ENCODE assay signal across 8 cellular contexts in genomic region chr15:73994912-73995622, GRCh38. TPM values are rescaled to one million over a fixed set of nuclear protein-coding genes. Genes with fewer than 3 reads are reported as not detected.
DNase-seq lines count a peak whose midpoint lies in the region; ATAC-seq and FAIRE-seq lines count a peak whose summit lies in the region.

No MANE protein-coding gene starts in this region.

- peak overlapping the region; percentile 67 to 90 (median 84) for H3K27ac ChIP-seq in BLaER1 treated with 17β-estradiol and CSF1 and Interleukin-3, amounts not matched to agents 10 nM and 100 nM
- H3K27ac ChIP-seq in HUES6 (ENCODE audit: low read depth, low read length) = no peak overlapping the region
- peak overlapping the region; percentile 97 for H3K27ac ChIP-seq in right cardiac atrium (ENCODE audit: low read length)

- intact Hi-C loops in activated T-helper 2 cell treated with anti-CD3 and anti-CD28 coated beads, Interferon-gamma antibody, Interleukin-2, Interleukin-4, amounts not matched to agents 10 μg/mL and 5 μg/mL and 100 μg/mL, durations not matched to agents 14 hours and 24 hours and 36 hours (cut with micrococcal nuclease) = loop anchor here (1.0 to 10.0 kb wide), 5 partner anchors 12 to 790 kb away; partner anchors contain the start of genes CSK and UBL7
- intact Hi-C loops in right cardiac atrium (cut with DNase I) = loop anchor here in 1 of 4 donors (5.0 kb wide), 1 partner anchor 47 kb away; no protein-coding TSS in a partner anchor

- H4K20me1 ChIP-seq in BLaER1 treated with 17β-estradiol and CSF1 and Interleukin-3, amounts not matched to agents 10 nM and 100 nM = peaks cover 15 to 41% (median 27%) of the 10 kb centered on the region in 11 experiments; a peak in 18 of 22 replicates

- H3K4me3 Mint-ChIP-seq in activated T-helper 2 cell treated with anti-CD3 and anti-CD28 coated beads, Interferon-gamma antibody, Interleukin-2, Interleukin-4, amounts not matched to agents 10 μg/mL and 5 μg/mL and 100 μg/mL, durations not matched to agents 14 hours and 24 hours and 36 hours (ENCODE audit: low read depth) = peak overlapping the region; percentile 90

- peak overlapping the region; percentile 76 to 96 (median 84) for H3K4me3 ChIP-seq in BLaER1 treated with 17β-estradiol and CSF1 and Interleukin-3, amounts not matched to agents 10 nM and 100 nM
- H3K4me3 ChIP-seq in HUES6 (ENCODE audit: low read depth, low read length) (peak overlapping the region; percentile 92), right cardiac atrium (ENCODE audit: low read length) (peak overlapping the region; percentile 96), skeletal muscle cell (ENCODE audit: low read depth, low read length) (peak overlapping the region; percentile 91)

- peak overlapping the region; percentile 82 to 92 (median 89) for H3K9ac ChIP-seq in BLaER1 treated with 17β-estradiol and CSF1 and Interleukin-3, amounts not matched to agents 10 nM and 100 nM
- peak overlapping the region; percentile 77 for H3K9ac ChIP-seq in HUES6 (ENCODE audit: low read length)

- H3K27me3 Mint-ChIP-seq in activated T-helper 2 cell treated with anti-CD3 and anti-CD28 coated beads, Interferon-gamma antibody, Interleukin-2, Interleukin-4, amounts not matched to agents 10 μg/mL and 5 μg/mL and 100 μg/mL, durations not matched to agents 14 hours and 24 hours and 36 hours (ENCODE audit: low read depth) = no peaks in the 10 kb centered on the region

- ATAC-seq in right cardiac atrium (peak; percentile 0), GM21717 (IDR thresholded peaks at IDR 0.05; ENCODE audit: unreplicated experiment) (no peak), HG02678 (IDR thresholded peaks at IDR 0.05; ENCODE audit: unreplicated experiment) (no peak)

- FAIRE-seq in RCC 7860 (lab: Jason Lieb, UNC) = no peak

- no peaks in the 10 kb centered on the region for H3K9me3 Mint-ChIP-seq in activated T-helper 2 cell treated with anti-CD3 and anti-CD28 coated beads, Interferon-gamma antibody, Interleukin-2, Interleukin-4, amounts not matched to agents 10 μg/mL and 5 μg/mL and 100 μg/mL, durations not matched to agents 14 hours and 24 hours and 36 hours

- H3K27ac Mint-ChIP-seq in activated T-helper 2 cell treated with anti-CD3 and anti-CD28 coated beads, Interferon-gamma antibody, Interleukin-2, Interleukin-4, amounts not matched to agents 10 μg/mL and 5 μg/mL and 100 μg/mL, durations not matched to agents 14 hours and 24 hours and 36 hours = peak overlapping the region; percentile 94

- no peaks in the 10 kb centered on the region for H3K9me3 ChIP-seq in BLaER1 treated with 17β-estradiol and CSF1 and Interleukin-3, amounts not matched to agents 10 nM and 100 nM (replicated peaks in 1 of 11)
- no peaks in the 10 kb centered on the region for H3K9me3 ChIP-seq in HUES6 (ENCODE audit: control insufficient read depth, insufficient read depth, low read depth, low read length)
- no peaks in the 10 kb centered on the region for H3K9me3 ChIP-seq in right cardiac atrium (ENCODE audit: control insufficient read depth, low read length)

- peaks cover 51% of the 10 kb centered on the region for H3K4me1 Mint-ChIP-seq in activated T-helper 2 cell treated with anti-CD3 and anti-CD28 coated beads, Interferon-gamma antibody, Interleukin-2, Interleukin-4, amounts not matched to agents 10 μg/mL and 5 μg/mL and 100 μg/mL, durations not matched to agents 14 hours and 24 hours and 36 hours (ENCODE audit: low read depth)

- peaks cover 34% of the 10 kb centered on the region for H3K36me3 Mint-ChIP-seq in activated T-helper 2 cell treated with anti-CD3 and anti-CD28 coated beads, Interferon-gamma antibody, Interleukin-2, Interleukin-4, amounts not matched to agents 10 μg/mL and 5 μg/mL and 100 μg/mL, durations not matched to agents 14 hours and 24 hours and 36 hours (ENCODE audit: low read depth)

- no peaks in the 10 kb centered on the region for H3K27me3 ChIP-seq in BLaER1 treated with 17β-estradiol and CSF1 and Interleukin-3, amounts not matched to agents 10 nM and 100 nM
- H3K27me3 ChIP-seq in HUES6 (ENCODE audit: control insufficient read depth, insufficient read depth, low read length) (no peaks in the 10 kb centered on the region), right cardiac atrium (ENCODE audit: control insufficient read depth, insufficient read depth) (no peaks in the 10 kb centered on the region)

- peak overlapping the region; percentile 79 to 100 (median 97) for H3K4me2 ChIP-seq in BLaER1 treated with 17β-estradiol and CSF1 and Interleukin-3, amounts not matched to agents 10 nM and 100 nM

- peaks cover 62 to 86% (median 77%) of the 10 kb centered on the region in 10 experiments for H3K4me1 ChIP-seq in BLaER1 treated with 17β-estradiol and CSF1 and Interleukin-3, amounts not matched to agents 10 nM and 100 nM
- H3K4me1 ChIP-seq in HUES6 (ENCODE audit: control insufficient read depth, insufficient read depth, low read length) = peaks cover 19% of the 10 kb centered on the region
- peaks cover 10% of the 10 kb centered on the region for H3K4me1 ChIP-seq in right cardiac atrium (ENCODE audit: control insufficient read depth, insufficient read depth, low read length)

- DNase-seq in activated T-helper 2 cell treated with anti-CD3 and anti-CD28 coated beads, Interferon-gamma antibody, Interleukin-2, Interleukin-4, amounts not matched to agents 10 μg/mL and 5 μg/mL and 100 μg/mL, durations not matched to agents 14 hours and 24 hours and 36 hours (ENCODE audit: low spot score) = no peak
- DNase-seq in right cardiac atrium = peak in 2 of 3 donors; percentile 75 to 77
- DNase-seq in skeletal muscle cell (ENCODE audit: low read depth) = no peak
- DNase-seq in RCC 7860 (ENCODE audit: low spot score) = no peak

- H3K36me3 ChIP-seq in BLaER1 treated with 17β-estradiol and CSF1 and Interleukin-3, amounts not matched to agents 10 nM and 100 nM = peaks cover 20 to 27% (median 25%) of the 10 kb centered on the region in 11 experiments
- peaks cover 18% of the 10 kb centered on the region for H3K36me3 ChIP-seq in HUES6 (ENCODE audit: control insufficient read depth, insufficient read depth, low read length)

- WGBS in right cardiac atrium = 1% methylated on average over 18 of the region's 18 CpGs

RNA-seq across cellular contexts. Expression of gene PML, which starts 0.6 kb away (rescaled TPM):
- total RNA-seq in activated T-helper 2 cell treated with anti-CD3 and anti-CD28 coated beads, Interferon-gamma antibody, Interleukin-2, Interleukin-4, amounts not matched to agents 10 μg/mL and 5 μg/mL and 100 μg/mL, durations not matched to agents 14 hours and 24 hours and 36 hours = 64.5 and 70.2 TPM in 2 replicates
- 10 to 100 TPM; 21.9 to 35.4 (median 26.6) TPM for total RNA-seq in right cardiac atrium
- 18.1 TPM for polyA plus RNA-seq in right cardiac atrium

RNA-seq across cellular contexts. Expression of gene STOML1, which starts 3.0 kb away (rescaled TPM):
- total RNA-seq in activated T-helper 2 cell treated with anti-CD3 and anti-CD28 coated beads, Interferon-gamma antibody, Interleukin-2, Interleukin-4, amounts not matched to agents 10 μg/mL and 5 μg/mL and 100 μg/mL, durations not matched to agents 14 hours and 24 hours and 36 hours = 8.6 and 9.2 TPM in 2 replicates
- 10 to 100 TPM; 14.9 to 19.0 (median 17.8) TPM for total RNA-seq in right cardiac atrium
- 24.3 TPM for polyA plus RNA-seq in right cardiac atrium

Comparison
In these comparisons a context has a peak if more than half of its experiments do, and no peak if none do; other contexts are left out.
1. DNase-seq: peak in right cardiac atrium (2 of 3); none in activated T-helper 2 cell treated with anti-CD3 and anti-CD28 coated beads, Interferon-gamma antibody, Interleukin-2, Interleukin-4, amounts not matched to agents 10 μg/mL and 5 μg/mL and 100 μg/mL, durations not matched to agents 14 hours and 24 hours and 36 hours (single experiment), skeletal muscle cell (single experiment) and RCC 7860 (single experiment).
2. ATAC-seq: peak in right cardiac atrium (2 of 2); none in GM21717 (single experiment) and HG02678 (single experiment).
3. Peak in every context shown above with its lines, with median percentiles within 50 percentile points of each other: H3K4me3 ChIP-seq.